ENCODE assay signal across 11 cellular contexts in genomic region chr5:61357745-61358144, GRCh38. TPM values are rescaled to one million over a fixed set of nuclear protein-coding genes. Genes with fewer than 3 reads are reported as not detected.
DNase-seq lines count a peak whose midpoint lies in the region; ATAC-seq, FAIRE-seq and TF ChIP-seq lines count a peak whose summit lies in the region.
"Had no signal": no experiment of that assay in that cellular context is flagged by ENCODE, and none has a peak within 500 bp of the region (broad histone marks: within the 10 kb centered on the region; RNA-seq: fewer than 3 reads in every experiment).

No MANE protein-coding gene starts in this region.

- TF ChIP-seq CTCF in DOHH2 (IDR thresholded peaks at IDR 0.05; ENCODE audit: low read depth, low read length, poor library complexity, severe bottlenecking) = peak; percentile 65
- TF ChIP-seq CTCF in astrocyte (IDR thresholded peaks at IDR 0.05; ENCODE audit: insufficient read depth, low read depth, low read length) = peak; percentile 37

- H3K4me2 ChIP-seq in DOHH2 (ENCODE audit: low read length) (no peak overlapping the region), astrocyte (ENCODE audit: low read length) (no peak overlapping the region)

- no peaks in the 10 kb centered on the region for H3F3A ChIP-seq in DOHH2 (ENCODE audit: control insufficient read depth, insufficient read depth)

- H3K27ac ChIP-seq in DOHH2 (ENCODE audit: low read depth, low read length) (no peak overlapping the region), astrocyte (ENCODE audit: low read depth, low read length) (no peak overlapping the region)

- DNase-seq in HT1080 (ENCODE audit: low read depth) (peak; percentile 44), astrocyte (ENCODE audit: low read depth) (no peak), lung microvascular endothelial cell (ENCODE audit: low read depth in 2 of 2) (peak; percentile 19 to 20), cerebellar cortex (ENCODE audit: low spot score) (no peak), SW480 (ENCODE audit: low spot score) (no peak)
- DNase-seq: stimulated activated naive CD4-positive, alpha-beta T cell had no signal

- peaks cover 3% of the 10 kb centered on the region for H3K9me3 Mint-ChIP-seq in astrocyte (ENCODE audit: unreplicated experiment)

- FAIRE-seq in astrocyte (lab: Jason Lieb, UNC) = no peak
- FAIRE-seq: colon had no signal

- no peaks in the 10 kb centered on the region for H3K27me3 Mint-ChIP-seq in astrocyte (ENCODE audit: low read depth, unreplicated experiment)

- H3K9ac ChIP-seq in astrocyte (ENCODE audit: low read length) = no peak overlapping the region

- peaks cover 9% of the 10 kb centered on the region for H3K36me3 Mint-ChIP-seq in astrocyte (ENCODE audit: low read depth, unreplicated experiment)

- H3K27me3 ChIP-seq in DOHH2 (ENCODE audit: control insufficient read depth, low read length) (no peaks in the 10 kb centered on the region), astrocyte (ENCODE audit: insufficient read depth, low read length) (no peaks in the 10 kb centered on the region)

- H3K4me3 ChIP-seq in DOHH2 (ENCODE audit: low read length) (no peak overlapping the region), astrocyte (ENCODE audit: insufficient read depth, low read depth, low read length) (no peak overlapping the region)

- no peaks in the 10 kb centered on the region for H3K4me1 ChIP-seq in DOHH2 (ENCODE audit: control insufficient read depth, low read length)
- H3K4me1 ChIP-seq in astrocyte (ENCODE audit: insufficient read depth, low read length) = peaks cover 7% of the 10 kb centered on the region

- ATAC-seq in HG03095 (IDR thresholded peaks at IDR 0.05; ENCODE audit: unreplicated experiment) = no peak
- no peak for ATAC-seq in HG02840 (IDR thresholded peaks at IDR 0.05; ENCODE audit: low FRiP score, unreplicated experiment)
- ATAC-seq: sciatic nerve had no signal

- H3K27ac Mint-ChIP-seq in astrocyte (ENCODE audit: unreplicated experiment) = no peak overlapping the region

- H4K20me1 ChIP-seq in DOHH2 (ENCODE audit: control insufficient read depth, insufficient read depth, low read depth, low read length) = no peaks in the 10 kb centered on the region
- peaks cover 94% of the 10 kb centered on the region for H4K20me1 ChIP-seq in astrocyte (ENCODE audit: insufficient read depth, low read length)

- peaks cover 24% of the 10 kb centered on the region for H3K4me1 Mint-ChIP-seq in astrocyte (ENCODE audit: low read depth, unreplicated experiment)

- no peak overlapping the region for H2AFZ ChIP-seq in astrocyte (ENCODE audit: low read depth, low read length)

- H3K9me3 ChIP-seq in DOHH2 (ENCODE audit: control insufficient read depth, insufficient read depth, low read length) (peaks cover 11% of the 10 kb centered on the region), astrocyte (ENCODE audit: insufficient read depth, low read depth, low read length) (no peaks in the 10 kb centered on the region)

- no peak overlapping the region for H3K4me3 Mint-ChIP-seq in astrocyte (ENCODE audit: unreplicated experiment)

- H3K36me3 ChIP-seq in DOHH2 (ENCODE audit: control insufficient read depth, low read length) = no peaks in the 10 kb centered on the region
- H3K36me3 ChIP-seq in astrocyte (ENCODE audit: insufficient read depth, low read length) = no peaks in the 10 kb centered on the region

- no peaks in the 10 kb centered on the region for H3K9me2 ChIP-seq in DOHH2 (replicated peaks; ENCODE audit: control insufficient read depth, low read length)

- H3K79me2 ChIP-seq in DOHH2 (ENCODE audit: control insufficient read depth, low read length) = no peaks in the 10 kb centered on the region
- H3K79me2 ChIP-seq in astrocyte (ENCODE audit: insufficient read depth, low read length) = peaks cover 98% of the 10 kb centered on the region

RNA-seq across cellular contexts. Expression of gene ZSWIM6, which starts 25.7 kb away (rescaled TPM):
- total RNA-seq in HT1080 (2014; rRNA removed; shearing (Covaris generic)) = 5.2 and 6.8 TPM in 2 replicates
- 12.1 and 15.3 TPM in 2 replicates for polyA plus RNA-seq in HT1080 (2015; cell fraction: cytosol; rRNA removed)
- 44.6 and 48.6 TPM in 2 replicates for polyA plus RNA-seq in HT1080 (2015; cell fraction: nucleus; rRNA removed)
- 33.8 and 40.1 TPM in 2 replicates for total RNA-seq in astrocyte
- total RNA-seq in lung microvascular endothelial cell = 9.4 and 13.9 TPM in 2 replicates

Comparison
In these comparisons a context has a peak if more than half of its experiments do, and no peak if none do; other contexts are left out.
1. DNase-seq: peak in HT1080 (single experiment) and lung microvascular endothelial cell (2 of 2); none in astrocyte (single experiment), cerebellar cortex (single experiment) and SW480 (single experiment).